ENCODE assay signal across 18 cellular contexts in genomic region chr10:12608761-12609160, GRCh38.
DNase-seq lines count a peak whose midpoint lies in the region; ATAC-seq and TF ChIP-seq lines count a peak whose summit lies in the region.
"Had no signal": no experiment of that assay in that cellular context is flagged by ENCODE, and none has a peak within 500 bp of the region (broad histone marks: within the 10 kb centered on the region; RNA-seq: fewer than 3 reads in every experiment).

No MANE protein-coding gene starts in this region.

- no peaks in the 10 kb centered on the region for H3K79me2 ChIP-seq in osteoblast (ENCODE audit: insufficient read depth, low read length)

- no peak for ATAC-seq in left colon
- ATAC-seq: GM12878 had no signal

- H3K4me1 ChIP-seq in osteoblast (ENCODE audit: insufficient read depth, low read length): peaks cover 11% of the 10 kb centered on the region

- H3K4me3 Mint-ChIP-seq in activated T-helper 1 cell treated with anti-CD3 and anti-CD28 coated beads, Interleukin-12 subunit alpha, Interleukin-12 subunit beta, Interleukin-2, Interleukin-4 antibody, amounts not matched to agents 30 ng/mL and 10 ng/mL and 1 ng/mL, durations not matched to agents 14 hours and 24 hours and 36 hours: no peak overlapping the region

- in situ Hi-C loops in G401 (cut with HindIII; ENCODE audit: low sequenced_read_pairs): no loop called here

- no peaks in the 10 kb centered on the region for H3K27me3 ChIP-seq in osteoblast (ENCODE audit: insufficient read depth, low read length)

- H3K9me3 ChIP-seq in KOPT-K1 (ENCODE audit: insufficient read depth, low read length, poor library complexity, severe bottlenecking) (no peaks in the 10 kb centered on the region), osteoblast (ENCODE audit: low read depth, low read length) (no peaks in the 10 kb centered on the region)

- H3K4me2 ChIP-seq in osteoblast (ENCODE audit: insufficient read depth, low read length): no peak overlapping the region

- H3K9me3 Mint-ChIP-seq in activated T-helper 1 cell treated with anti-CD3 and anti-CD28 coated beads, Interleukin-12 subunit alpha, Interleukin-12 subunit beta, Interleukin-2, Interleukin-4 antibody, amounts not matched to agents 30 ng/mL and 10 ng/mL and 1 ng/mL, durations not matched to agents 14 hours and 24 hours and 36 hours: no peaks in the 10 kb centered on the region

- H3K4me3 ChIP-seq in osteoblast (ENCODE audit: insufficient read depth, low read length): no peak overlapping the region
- H3K4me3 ChIP-seq: GM12878, SK-N-MC had no signal

- H3K27ac Mint-ChIP-seq in activated T-helper 1 cell treated with anti-CD3 and anti-CD28 coated beads, Interleukin-12 subunit alpha, Interleukin-12 subunit beta, Interleukin-2, Interleukin-4 antibody, amounts not matched to agents 30 ng/mL and 10 ng/mL and 1 ng/mL, durations not matched to agents 14 hours and 24 hours and 36 hours: peak overlapping the region; percentile 59

- H3K27me3 Mint-ChIP-seq in activated T-helper 1 cell treated with anti-CD3 and anti-CD28 coated beads, Interleukin-12 subunit alpha, Interleukin-12 subunit beta, Interleukin-2, Interleukin-4 antibody, amounts not matched to agents 30 ng/mL and 10 ng/mL and 1 ng/mL, durations not matched to agents 14 hours and 24 hours and 36 hours (ENCODE audit: insufficient read depth): no peaks in the 10 kb centered on the region

- H4K20me1 ChIP-seq in osteoblast (ENCODE audit: insufficient read depth, low read length): no peaks in the 10 kb centered on the region

- H2AFZ ChIP-seq in osteoblast (ENCODE audit: low read length): no peak overlapping the region

- no peak for TF ChIP-seq CTCF in osteoblast (IDR thresholded peaks at IDR 0.05; ENCODE audit: extremely low read depth, low read depth, low read length)

- H3K36me3 Mint-ChIP-seq in activated T-helper 1 cell treated with anti-CD3 and anti-CD28 coated beads, Interleukin-12 subunit alpha, Interleukin-12 subunit beta, Interleukin-2, Interleukin-4 antibody, amounts not matched to agents 30 ng/mL and 10 ng/mL and 1 ng/mL, durations not matched to agents 14 hours and 24 hours and 36 hours (ENCODE audit: low read depth): no peaks in the 10 kb centered on the region

- intact Hi-C loops in activated T-helper 1 cell treated with anti-CD3 and anti-CD28 coated beads, Interleukin-12 subunit alpha, Interleukin-12 subunit beta, Interleukin-2, Interleukin-4 antibody, amounts not matched to agents 30 ng/mL and 10 ng/mL and 1 ng/mL, durations not matched to agents 14 hours and 24 hours and 36 hours (cut with micrococcal nuclease): no loop called here
- intact Hi-C loops in left colon (cut with DNase I, micrococcal nuclease): no loop called here

- H3K27ac ChIP-seq in KOPT-K1 (ENCODE audit: low read depth, low read length, poor library complexity, severe bottlenecking): peak overlapping the region; percentile 12
- H3K27ac ChIP-seq in osteoblast (ENCODE audit: low read depth, low read length): no peak overlapping the region
- H3K27ac ChIP-seq: SK-N-MC had no signal

- H3K36me3 ChIP-seq in KOPT-K1 (ENCODE audit: insufficient read depth, low read length) (no peaks in the 10 kb centered on the region), osteoblast (ENCODE audit: insufficient read depth, low read length) (no peaks in the 10 kb centered on the region)

- DNase-seq in NCI-H146 treated with DMSO at 0.1 percent for 48 hours (lab: John Stamatoyannopoulos, UW; ENCODE audit: unreplicated experiment): peak; percentile 27
- no peak for DNase-seq in activated T-helper 1 cell treated with anti-CD3 and anti-CD28 coated beads, Interleukin-12 subunit alpha, Interleukin-12 subunit beta, Interleukin-2, Interleukin-4 antibody, amounts not matched to agents 30 ng/mL and 10 ng/mL and 1 ng/mL, durations not matched to agents 14 hours and 24 hours and 36 hours (ENCODE audit: low spot score)
- peak; percentile 34 for DNase-seq in osteoblast (ENCODE audit: insufficient read length, low spot score, missing footprints)
- DNase-seq in G401 (ENCODE audit: low spot score): no peak
- DNase-seq in left colon: no peak
- DNase-seq in middle frontal gyrus (ENCODE audit: extremely low spot score, low spot score): no peak
- DNase-seq: Calu3, DMS79 treated with DMSO at 0.1 percent for 48 hours, HCEC 1CT, IMR-90, Kasumi-1, MV-4-11, NCI-H1436 treated with DMSO at 0.1 percent for 48 hours, NCI-H510A, Right ventricle myocardium superior had no signal

- H3K4me1 Mint-ChIP-seq in activated T-helper 1 cell treated with anti-CD3 and anti-CD28 coated beads, Interleukin-12 subunit alpha, Interleukin-12 subunit beta, Interleukin-2, Interleukin-4 antibody, amounts not matched to agents 30 ng/mL and 10 ng/mL and 1 ng/mL, durations not matched to agents 14 hours and 24 hours and 36 hours (ENCODE audit: low read depth): peaks cover 35% of the 10 kb centered on the region

Comparison
In these comparisons a context has a peak if more than half of its experiments do, and no peak if none do; other contexts are left out.
1. DNase-seq: peak in NCI-H146 treated with DMSO at 0.1 percent for 48 hours (single experiment) and osteoblast (single experiment); none in activated T-helper 1 cell treated with anti-CD3 and anti-CD28 coated beads, Interleukin-12 subunit alpha, Interleukin-12 subunit beta, Interleukin-2, Interleukin-4 antibody, amounts not matched to agents 30 ng/mL and 10 ng/mL and 1 ng/mL, durations not matched to agents 14 hours and 24 hours and 36 hours (single experiment), G401 (single experiment), left colon (0 of 2) and middle frontal gyrus (single experiment).